Comparison of ENCODE assay signal across 15 cellular contexts in the genomic region with DNA sequence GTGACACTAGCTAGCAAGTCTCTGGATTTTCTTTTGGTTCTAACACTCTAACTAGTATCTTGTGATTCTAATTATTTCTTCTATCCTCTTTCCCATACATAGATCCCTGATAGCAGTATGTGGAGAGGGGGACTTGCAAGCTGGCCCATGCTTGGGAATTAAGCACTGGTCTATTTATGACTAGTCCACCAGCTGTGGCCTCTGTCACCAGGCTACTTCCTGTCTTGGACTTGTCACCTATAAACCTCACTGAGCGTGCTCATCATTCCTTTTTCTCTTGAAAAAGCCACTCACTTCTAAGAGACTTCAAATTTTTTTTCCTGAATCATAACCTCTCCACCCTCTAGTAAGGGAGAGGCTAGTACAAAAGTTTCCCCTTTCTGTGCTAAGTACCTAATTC.
"Had no signal": no experiment of that assay in that cellular context is flagged by ENCODE, and none has a peak within 500 bp of the region (broad histone marks: within the 10 kb centered on the region; RNA-seq: fewer than 3 reads in every experiment).

No MANE protein-coding gene starts in this region.

- H3K4me1 ChIP-seq: transverse colon had no signal

- DNase-seq: activated CD4-positive, alpha-beta T cell treated with anti-CD3 and anti-CD28 coated beads for 1 hour; activated CD4-positive, alpha-beta T cell treated with anti-CD3 and anti-CD28 coated beads, Interleukin-2, amount 50 U/mL, for 4 hours; activated naive CD4-positive, alpha-beta T cell treated with anti-CD3 and anti-CD28 coated beads, Interleukin-2, amount 10 ng/mL, durations not matched to agents 7 days and 5 days; activated T-cell treated with anti-CD3 and anti-CD28 coated beads for 4 hours; dorsolateral prefrontal cortex; nucleus accumbens; posterior cingulate gyrus; retina; stimulated activated CD4-positive, alpha-beta T cell treated with anti-CD3 and anti-CD28 coated beads, Interleukin-15, amount 100 ng/mL, for 24 hours; stimulated activated CD4-positive, alpha-beta T cell treated with anti-CD3 and anti-CD28 coated beads, Interleukin-4, amount 100 ng/mL, for 1 hour; stimulated activated naive CD4-positive, alpha-beta T cell; substantia nigra; transverse colon had no signal

- H3K4me3 ChIP-seq: dorsolateral prefrontal cortex, transverse colon had no signal

- H3K36me3 ChIP-seq: transverse colon had no signal

- H3K27ac ChIP-seq: dorsolateral prefrontal cortex had no signal

- ATAC-seq: esophagus mucosa, left lobe of liver had no signal

- H3K27me3 ChIP-seq: transverse colon had no signal

- H3K9me3 ChIP-seq: transverse colon had no signal
